8 cellular contexts compared by ENCODE assay signal in genomic region chr10:31319602-31320178, GRCh38. TPM values are rescaled to one million over a fixed set of nuclear protein-coding genes. Genes with fewer than 3 reads are reported as not detected.
DNase-seq lines count a peak whose midpoint lies in the region; ATAC-seq and TF ChIP-seq lines count a peak whose summit lies in the region.

No MANE protein-coding gene starts in this region.

- H3K9me2 ChIP-seq in HCT116 (ENCODE audit: insufficient read depth) = no peaks in the 10 kb centered on the region

- ATAC-seq in HCT116 = no peak

- H3K9ac ChIP-seq in HCT116 (ENCODE audit: low read length) = peak overlapping the region; percentile 38; the same call in 1 of the 2 replicates

- CTCF ChIA-PET in HCT116 (lab: Charles Lee) = no interaction called here

- no peaks in the 10 kb centered on the region; the same call in 1 of the 2 replicates for H3K79me2 ChIP-seq in HCT116 (ENCODE audit: insufficient read depth, low read length)

- no TSS peak for BruUV-seq in HCT116 (replicated peaks; lab: Mats Ljungman, UMichigan)

- RAD21 ChIA-PET in HCT116 (lab: Charles Lee; ENCODE audit: low non-redundant PET in 1 of 2, low total read pairs in 2 of 2, uncharacterized antibody in 2 of 2, unreplicated experiment in 2 of 2) = no interaction called here

- H3K4me1 ChIP-seq in HCT116 (ENCODE audit: control insufficient read depth in 1 of 2, insufficient read depth in 2 of 2, low read length in 2 of 2) (peaks cover 5 to 17% of the 10 kb centered on the region in 2 experiments; a peak in 3 of 4 replicates), ectodermal cell (ENCODE audit: control insufficient read depth, insufficient read depth, low read length) (peaks cover 7% of the 10 kb centered on the region), muscle layer of duodenum (ENCODE audit: control insufficient read depth in 1 of 2, insufficient read depth in 2 of 2, low read length in 2 of 2) (peaks cover 0 to 21% of the 10 kb centered on the region in 2 donors)

- DNase-seq in GM12864 (ENCODE audit: low read depth) (no peak), HCT116 (ENCODE audit: low read depth, low spot score) (no peak), RPMI8226 (peak; percentile 32), NCI-H2171 treated with DMSO at 0.1 percent for 48 hours (lab: John Stamatoyannopoulos, UW) (no peak), NCI-H2196 treated with DMSO at 0.1 percent for 48 hours (lab: John Stamatoyannopoulos, UW; ENCODE audit: unreplicated experiment) (no peak), EL (no peak)

- no peak for TF ChIP-seq POLR2A in HCT116 (IDR thresholded peaks at IDR 0.05; ENCODE audit: borderline replicate concordance, extremely low read depth, insufficient read depth, insufficient read length)

- H4K20me1 ChIP-seq in HCT116 (ENCODE audit: insufficient read depth) = no peaks in the 10 kb centered on the region

- no peak overlapping the region for H2AFZ ChIP-seq in HCT116 (ENCODE audit: low read depth, low read length, poor library complexity, severe bottlenecking)

- peak overlapping the region; percentile 39; the same call in 1 of the 2 replicates for H3K27ac ChIP-seq in HCT116 (ENCODE audit: low read depth, low read length)
- H3K27ac ChIP-seq in ectodermal cell (ENCODE audit: insufficient read depth, low read depth, low read length, poor library complexity, severe bottlenecking) = peak overlapping the region; percentile 60
- peak overlapping the region; percentile 85 for H3K27ac ChIP-seq in muscle layer of duodenum (ENCODE audit: low read length)

- POLR2A ChIA-PET in HCT116 (lab: Charles Lee) = no interaction called here

- no peak for TF ChIP-seq RAD21 in HCT116 (IDR thresholded peaks at IDR 0.05; ENCODE audit: low read depth)

- intact Hi-C loops in HCT116 (cut with micrococcal nuclease) = loop anchor here (1.0 to 10.0 kb wide), 3 partner anchors 235 to 287 kb away; no protein-coding TSS in a partner anchor

- H3K36me3 ChIP-seq in HCT116 (ENCODE audit: control insufficient read depth in 1 of 2, insufficient read depth in 2 of 2, low read length in 2 of 2) (no peaks in the 10 kb centered on the region), ectodermal cell (ENCODE audit: control insufficient read depth, insufficient read depth, low read length) (no peaks in the 10 kb centered on the region), muscle layer of duodenum (ENCODE audit: control insufficient read depth in 1 of 2, insufficient read depth in 2 of 2, low read length in 2 of 2) (no peaks in the 10 kb centered on the region)

- H3K27me3 ChIP-seq in HCT116 (ENCODE audit: insufficient read depth, low read length) (no peaks in the 10 kb centered on the region), ectodermal cell (ENCODE audit: control insufficient read depth, insufficient read depth, low read length, poor library complexity, severe bottlenecking) (peaks cover 46% of the 10 kb centered on the region), muscle layer of duodenum (ENCODE audit: low read depth, low read length) (no peaks in the 10 kb centered on the region)

- 0% methylated on average over 89 of the region's 89 CpGs for WGBS in ectodermal cell, 2 experiments

- H3K9me3 ChIP-seq in HCT116 (ENCODE audit: control insufficient read depth in 1 of 2, insufficient read depth in 1 of 2, low read depth in 1 of 2, low read length in 2 of 2) (no peaks in the 10 kb centered on the region), ectodermal cell (ENCODE audit: control insufficient read depth, low read length) (no peaks in the 10 kb centered on the region), muscle layer of duodenum (ENCODE audit: control insufficient read depth in 1 of 2, low read length in 2 of 2) (no peaks in the 10 kb centered on the region)

- H3K4me3 ChIP-seq in GM12864 (ENCODE audit: low read depth, low read length) (peak overlapping the region; percentile 95), HCT116 (replicated peaks in 1 of 2; ENCODE audit: low read depth in 1 of 2, low read length in 2 of 2) (peak overlapping the region; percentile 70 to 86), ectodermal cell (ENCODE audit: insufficient read depth, low read depth, low read length) (peak overlapping the region; percentile 82), muscle layer of duodenum (ENCODE audit: low read depth in 1 of 2, low read length in 2 of 2) (peak overlapping the region; percentile 61 to 96)

- peak overlapping the region; percentile 68 for H3K4me2 ChIP-seq in HCT116 (ENCODE audit: low read length)

- TF ChIP-seq CTCF in GM12864 (IDR thresholded peaks at IDR 0.05; ENCODE audit: low read depth, low read length, missing control alignments) (no peak), HCT116 (IDR thresholded peaks at IDR 0.05 in 2 of 3, conservative IDR thresholded peaks at IDR 0.05 in 1 of 3; ENCODE audit: borderline replicate concordance in 1 of 3, insufficient read depth in 1 of 3, low read depth in 2 of 3, low read length in 2 of 3) (no peak)

TF ChIP-seq in HCT116, 20 proteins besides CTCF, POLR2A, EP300 and RAD21:
- no peak for TF ChIP-seq JUND (IDR thresholded peaks at IDR 0.05)
- TF ChIP-seq ZFX (IDR thresholded peaks at IDR 0.05) = peak; percentile 14; the same call in 1 of the 2 replicates
- TF ChIP-seq SIN3A (IDR thresholded peaks at IDR 0.05; ENCODE audit: low read depth) = no peak

RNA-seq across cellular contexts. Expression of gene ZEB1, which starts 0.7 kb away (rescaled TPM):
- 3.4 TPM for total RNA-seq in HCT116 (2021; ENCODE audit: unreplicated experiment)
- polyA plus RNA-seq in HCT116 (2012) = 0.49 and 0.64 TPM in 2 replicates
- polyA plus RNA-seq in ectodermal cell (2013, experiment 1 of 4) = 16.3 TPM
- polyA plus RNA-seq in ectodermal cell (2013, experiment 2 of 4) = 13.7 TPM
- 15.3 TPM for polyA plus RNA-seq in ectodermal cell (2013, experiment 3 of 4)
- 19.0 TPM for polyA plus RNA-seq in ectodermal cell (2013, experiment 4 of 4)
